6 cellular contexts compared by ENCODE assay signal in the genomic region with DNA sequence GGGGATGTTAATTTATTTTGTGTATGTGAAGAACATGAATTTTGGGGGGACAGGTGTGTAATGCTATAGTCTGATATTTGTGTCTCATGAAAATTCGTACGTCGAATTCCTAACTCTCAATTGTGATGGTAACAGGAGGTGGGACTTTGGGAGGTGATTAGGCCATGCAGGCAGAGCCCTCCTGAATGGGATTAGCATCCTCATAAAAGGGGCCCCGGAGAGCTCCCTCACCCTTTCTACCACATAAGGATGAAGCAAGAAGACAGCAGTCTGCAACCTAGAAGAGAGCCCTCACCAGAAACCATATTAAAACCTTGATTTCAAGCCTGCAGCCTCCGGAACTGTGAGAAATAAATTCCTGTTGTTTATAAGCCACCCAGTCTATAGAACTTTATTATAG.
"Had no signal": no experiment of that assay in that cellular context is flagged by ENCODE, and none has a peak within 500 bp of the region (broad histone marks: within the 10 kb centered on the region; RNA-seq: fewer than 3 reads in every experiment).

No MANE protein-coding gene starts in this region.

- H3K9me3 Mint-ChIP-seq: H9 had no signal

- H3K27ac Mint-ChIP-seq: H9 had no signal

- ATAC-seq: K562 had no signal

- H3K4me3 Mint-ChIP-seq: H9 had no signal

- H3K4me3 ChIP-seq: K562 had no signal

- DNase-seq: GOT3, H9, HCEC 1CT, IMR-90, KG1 had no signal
